In the genomic region with DNA sequence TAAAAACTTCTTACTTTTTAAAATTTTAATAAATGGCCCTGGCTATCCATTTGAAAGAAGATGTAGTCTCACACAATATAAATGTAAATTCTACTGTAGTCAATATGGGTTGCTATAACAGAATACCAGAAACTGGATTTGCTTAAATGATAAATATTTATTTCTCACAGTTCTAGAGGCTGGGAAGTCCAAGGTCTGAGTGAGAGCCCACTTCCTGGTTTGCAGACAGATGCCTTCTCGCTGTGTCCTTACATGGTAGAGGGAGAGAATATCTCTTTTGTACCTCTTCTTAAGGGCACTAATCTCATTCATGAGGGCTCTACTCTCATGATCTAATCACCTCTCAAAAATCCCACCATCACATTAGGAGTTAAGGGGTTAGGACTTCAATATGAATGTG, we compare ENCODE assay signal across 23 cellular contexts. TPM values are rescaled to one million over a fixed set of nuclear protein-coding genes. Genes with fewer than 3 reads are reported as not detected.
DNase-seq lines count a peak whose midpoint lies in the region; ATAC-seq, FAIRE-seq and TF ChIP-seq lines count a peak whose summit lies in the region.
"Had no signal": no experiment of that assay in that cellular context is flagged by ENCODE, and none has a peak within 500 bp of the region (broad histone marks: within the 10 kb centered on the region; RNA-seq: fewer than 3 reads in every experiment).

No MANE protein-coding gene starts in this region.

- no peaks in the 10 kb centered on the region for H4K20me1 ChIP-seq in HepG2 (ENCODE audit: insufficient read depth, low read length)
- no peaks in the 10 kb centered on the region for H4K20me1 ChIP-seq in osteoblast (ENCODE audit: insufficient read depth, low read length)
- H4K20me1 ChIP-seq: BLaER1 treated with 17β-estradiol and CSF1 and Interleukin-3, amounts not matched to agents 10 nM and 100 nM had no signal

- intact Hi-C loops in HepG2 (cut with micrococcal nuclease; ENCODE audit: unreplicated experiment) (no loop called here), right lobe of liver (cut with DNase I) (no loop called here)

- POLR2A ChIA-PET in HepG2 (lab: Yijun Ruan, JAX): no interaction called here

- H3K27ac ChIP-seq in HepG2 (ENCODE audit: extremely low read length, insufficient read depth, low read length) (no peak overlapping the region), right lobe of liver (no peak overlapping the region), osteoblast (ENCODE audit: low read depth, low read length) (no peak overlapping the region)
- H3K27ac ChIP-seq: A549; BLaER1 treated with 17β-estradiol and CSF1 and Interleukin-3, amounts not matched to agents 10 nM and 100 nM had no signal

- in situ Hi-C loops in HepG2 (cut with HindIII; ENCODE audit: extremely low pct_ligation_motif_present, low pct_unique_long_range_greater_than_20kb) (no loop called here), SK-MEL-5 (cut with HindIII; ENCODE audit: low pct_unique_long_range_greater_than_20kb, low sequenced_read_pairs) (no loop called here)

- no peak overlapping the region for H2AFZ ChIP-seq in HepG2 (ENCODE audit: low read length)
- H2AFZ ChIP-seq in osteoblast (ENCODE audit: low read length): peak overlapping the region; percentile 23
- H2AFZ ChIP-seq: GM23338 had no signal

- H3K4me1 ChIP-seq in HepG2 (ENCODE audit: insufficient read depth, low read length) (no peaks in the 10 kb centered on the region), right lobe of liver (no peaks in the 10 kb centered on the region), osteoblast (ENCODE audit: insufficient read depth, low read length) (no peaks in the 10 kb centered on the region)
- H3K4me1 ChIP-seq: A549, BE2C had no signal

- TF ChIP-seq CTCF in HepG2 (CRISPR knock-in tag; IDR thresholded peaks at IDR 0.05) (no peak), right lobe of liver (IDR thresholded peaks at IDR 0.05) (no peak), osteoblast (IDR thresholded peaks at IDR 0.05; ENCODE audit: extremely low read depth, low read depth, low read length) (no peak)

- no peak for FAIRE-seq in HepG2 (lab: Jason Lieb, UNC)
- FAIRE-seq: A549, D721Med, GM12891 had no signal

- no TSS peak for BruUV-seq in HepG2 (replicated peaks; lab: Mats Ljungman, UMichigan)

- CTCF ChIA-PET in HepG2 (lab: Yijun Ruan, JAX; ENCODE audit: low intra/inter-chr PET ratio, low total read pairs): no interaction called here

- no peak overlapping the region for H3K4me2 ChIP-seq in HepG2 (ENCODE audit: low read depth, low read length)
- H3K4me2 ChIP-seq in osteoblast (ENCODE audit: insufficient read depth, low read length): no peak overlapping the region
- H3K4me2 ChIP-seq: A549; BLaER1 treated with 17β-estradiol and CSF1 and Interleukin-3, amounts not matched to agents 10 nM and 100 nM; GM23338 had no signal

- H3K9me3 ChIP-seq in HepG2 (ENCODE audit: low read length): no peaks in the 10 kb centered on the region
- H3K9me3 ChIP-seq in right lobe of liver: no peaks in the 10 kb centered on the region
- H3K9me3 ChIP-seq in osteoblast (ENCODE audit: low read depth, low read length): no peaks in the 10 kb centered on the region
- H3K9me3 ChIP-seq: A549; BE2C; BLaER1 treated with 17β-estradiol and CSF1 and Interleukin-3, amounts not matched to agents 10 nM and 100 nM had no signal

- no peaks in the 10 kb centered on the region for H3K27me3 ChIP-seq in HepG2 (ENCODE audit: control insufficient read depth in 1 of 2, insufficient read depth in 2 of 2, low read length in 2 of 2)
- H3K27me3 ChIP-seq in right lobe of liver: no peaks in the 10 kb centered on the region
- H3K27me3 ChIP-seq in osteoblast (ENCODE audit: insufficient read depth, low read length): no peaks in the 10 kb centered on the region
- H3K27me3 ChIP-seq: BE2C; BLaER1 treated with 17β-estradiol and CSF1 and Interleukin-3, amounts not matched to agents 10 nM and 100 nM had no signal

- TF ChIP-seq EP300 in HepG2 (IDR thresholded peaks at IDR 0.05; ENCODE audit: low read depth in 2 of 2, low read length in 2 of 2) (no peak), HepG2 (CRISPR knock-in tag; IDR thresholded peaks at IDR 0.05; ENCODE audit: borderline replicate concordance) (no peak)

- no peaks in the 10 kb centered on the region for H3K79me2 ChIP-seq in HepG2 (ENCODE audit: insufficient read depth, low read length)
- no peaks in the 10 kb centered on the region for H3K79me2 ChIP-seq in osteoblast (ENCODE audit: insufficient read depth, low read length)

- DNase-seq in HepG2 (ENCODE audit: low spot score) (no peak), right lobe of liver (no peak), SK-MEL-5 (ENCODE audit: low read depth, low spot score) (peak; percentile 6), osteoblast (ENCODE audit: insufficient read length, low spot score, missing footprints) (no peak), NCI-H128 (lab: John Stamatoyannopoulos, UW; ENCODE audit: unreplicated experiment) (no peak)
- DNase-seq: 8988T; ACHN; AML-193; BE2C; CD4-positive, alpha-beta T cell; CD8-positive, alpha-beta memory T cell; DMS 273 treated with DMSO at 0.1 percent for 48 hours; DMS79; EL; GDM1; H9; HFFc6 had no signal

- H3K36me3 ChIP-seq in HepG2 (replicated peaks in 1 of 2; ENCODE audit: control insufficient read depth in 1 of 2, insufficient read depth in 2 of 2, low read length in 2 of 2): peaks cover 0 to 25% of the 10 kb centered on the region in 2 experiments; a peak in 2 of 5 replicates
- no peaks in the 10 kb centered on the region for H3K36me3 ChIP-seq in right lobe of liver
- H3K36me3 ChIP-seq in osteoblast (ENCODE audit: insufficient read depth, low read length): peaks cover 3% of the 10 kb centered on the region

- WGBS in HepG2 (ENCODE audit: low lambda C conversion rate): 93% methylated on average over 1 of the region's 1 CpG
- 33% methylated on average over 1 of the region's 1 CpG for WGBS in right lobe of liver (ENCODE audit: insufficient coverage, low coverage, low lambda C conversion rate, missing lambda C conversion rate)

- H3K9ac ChIP-seq in HepG2 (ENCODE audit: insufficient read depth, low read depth, low read length): no peak overlapping the region
- H3K9ac ChIP-seq: BLaER1 treated with 17β-estradiol and CSF1 and Interleukin-3, amounts not matched to agents 10 nM and 100 nM had no signal

- H3K4me3 ChIP-seq in HepG2 (replicated peaks in 1 of 3; ENCODE audit: insufficient read depth in 1 of 3, low read depth in 2 of 3, low read length in 3 of 3) (no peak overlapping the region), right lobe of liver (no peak overlapping the region), osteoblast (ENCODE audit: insufficient read depth, low read length) (no peak overlapping the region)
- H3K4me3 ChIP-seq: A549; BLaER1 treated with 17β-estradiol and CSF1 and Interleukin-3, amounts not matched to agents 10 nM and 100 nM; GM23338 had no signal

- ATAC-seq in HepG2: no peak
- ATAC-seq in right lobe of liver: no peak
- ATAC-seq in GM19397 (IDR thresholded peaks at IDR 0.05; ENCODE audit: unreplicated experiment): no peak
- ATAC-seq: A549, GM23338 had no signal

- no peak for TF ChIP-seq RAD21 in HepG2 (CRISPR knock-in tag; IDR thresholded peaks at IDR 0.05)

- no peak for TF ChIP-seq POLR2A in HepG2 (IDR thresholded peaks at IDR 0.05; ENCODE audit: insufficient read depth in 1 of 2, low read depth in 2 of 2, low read length in 2 of 2)
- TF ChIP-seq POLR2A in right lobe of liver (IDR thresholded peaks at IDR 0.05): no peak

TF ChIP-seq in HepG2, 621 proteins besides CTCF, POLR2A, EP300 and RAD21 (continues in another document):
- TF ChIP-seq, protein P1, sequence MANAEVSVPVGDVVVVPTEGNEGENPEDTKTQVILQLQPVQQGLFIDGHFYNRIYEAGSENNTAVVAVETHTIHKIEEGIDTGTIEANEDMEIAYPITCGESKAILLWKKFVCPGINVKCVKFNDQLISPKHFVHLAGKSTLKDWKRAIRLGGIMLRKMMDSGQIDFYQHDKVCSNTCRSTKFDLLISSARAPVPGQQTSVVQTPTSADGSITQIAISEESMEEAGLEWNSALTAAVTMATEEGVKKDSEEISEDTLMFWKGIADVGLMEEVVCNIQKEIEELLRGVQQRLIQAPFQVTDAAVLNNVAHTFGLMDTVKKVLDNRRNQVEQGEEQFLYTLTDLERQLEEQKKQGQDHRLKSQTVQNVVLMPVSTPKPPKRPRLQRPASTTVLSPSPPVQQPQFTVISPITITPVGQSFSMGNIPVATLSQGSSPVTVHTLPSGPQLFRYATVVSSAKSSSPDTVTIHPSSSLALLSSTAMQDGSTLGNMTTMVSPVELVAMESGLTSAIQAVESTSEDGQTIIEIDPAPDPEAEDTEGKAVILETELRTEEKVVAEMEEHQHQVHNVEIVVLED (CRISPR knock-in tag; IDR thresholded peaks at IDR 0.05; ENCODE audit: borderline replicate concordance): no peak

RNA-seq across cellular contexts. Expression of a gene that starts 35.2 kb away (rescaled TPM):
- 26.1 and 35.6 TPM in 2 replicates for total RNA-seq in HepG2 (2016; rRNA removed; fragmentation: Illumina TruSeq; extraction: Trizol)
- total RNA-seq in HepG2 (2016; cell fraction: cytosol; rRNA removed; fragmentation: Illumina TruSeq; extraction: Trizol; ENCODE audit: low read depth): 5.3 and 6.4 TPM in 2 replicates
- 24.4 and 33.9 TPM in 2 replicates for total RNA-seq in HepG2 (2016; cell fraction: insoluble cytoplasmic fraction; rRNA removed; fragmentation: Illumina TruSeq; extraction: Trizol)
- total RNA-seq in HepG2 (2016; cell fraction: membrane; rRNA removed; fragmentation: Illumina TruSeq; extraction: Trizol): 13.0 and 14.4 TPM in 2 replicates
- total RNA-seq in HepG2 (2016; cell fraction: nucleus; rRNA removed; fragmentation: Illumina TruSeq; extraction: Trizol): 17.1 and 17.8 TPM in 2 replicates
- 1.6 and 3.2 TPM in 2 replicates for polyA plus RNA-seq in HepG2 (2011; rRNA removed)
- polyA plus RNA-seq in HepG2 (2011; cell fraction: cytosol; rRNA removed): 1.7 and 2.3 TPM in 2 replicates
- 1.8 and 2.1 TPM in 2 replicates for polyA plus RNA-seq in HepG2 (2011; cell fraction: nucleus; rRNA removed)
- polyA plus RNA-seq in HepG2 (2012): 1.0 and 5.1 TPM in 2 replicates
- 1.3 and 1.4 TPM in 2 replicates for polyA plus RNA-seq in HepG2 (2016; cell fraction: cytosol; fragmentation: Illumina TruSeq; extraction: Trizol; ENCODE audit: low read depth)
- 22.5 and 24.0 TPM in 2 replicates for polyA plus RNA-seq in HepG2 (2016; cell fraction: insoluble cytoplasmic fraction; fragmentation: Illumina TruSeq; extraction: Trizol; ENCODE audit: low read depth)
- 4.7 and 4.8 TPM in 2 replicates for polyA plus RNA-seq in HepG2 (2016; cell fraction: membrane; fragmentation: Illumina TruSeq; extraction: Trizol; ENCODE audit: low read depth)
- 13.3 and 14.2 TPM in 2 replicates for polyA plus RNA-seq in HepG2 (2016; cell fraction: nucleus; fragmentation: Illumina TruSeq; extraction: Trizol; ENCODE audit: insufficient read depth, low read depth)
- polyA minus RNA-seq in HepG2 (2011; rRNA and poly(A)+ RNA removed; ENCODE audit: low replicate concordance): 3.8 and 32.8 TPM in 2 replicates
- 4.7 and 7.4 TPM in 2 replicates for polyA minus RNA-seq in HepG2 (2011; cell fraction: cytosol; rRNA and poly(A)+ RNA removed)
- 11.1 and 12.6 TPM in 2 replicates for polyA minus RNA-seq in HepG2 (2011; cell fraction: nucleus; rRNA and poly(A)+ RNA removed)
- total RNA-seq in right lobe of liver: 1 to 10 TPM in 2 of 6 experiments, under 1 TPM in 3, not detected in 1; 0.29 to 1.7 (median 0.62) TPM
- 34.6 and 38.6 TPM in 2 replicates for total RNA-seq in SK-MEL-5 (2014; rRNA removed; shearing (Covaris generic))
- 21.4 and 24.8 TPM in 2 replicates for polyA plus RNA-seq in SK-MEL-5 (2015; cell fraction: cytosol; rRNA removed)
- 14.9 and 15.2 TPM in 2 replicates for polyA plus RNA-seq in SK-MEL-5 (2015; cell fraction: nucleus; rRNA removed)
- total RNA-seq in osteoblast: 1.8 and 6.2 TPM in 2 replicates
